8 cellular contexts compared by ENCODE assay signal in the genomic region with DNA sequence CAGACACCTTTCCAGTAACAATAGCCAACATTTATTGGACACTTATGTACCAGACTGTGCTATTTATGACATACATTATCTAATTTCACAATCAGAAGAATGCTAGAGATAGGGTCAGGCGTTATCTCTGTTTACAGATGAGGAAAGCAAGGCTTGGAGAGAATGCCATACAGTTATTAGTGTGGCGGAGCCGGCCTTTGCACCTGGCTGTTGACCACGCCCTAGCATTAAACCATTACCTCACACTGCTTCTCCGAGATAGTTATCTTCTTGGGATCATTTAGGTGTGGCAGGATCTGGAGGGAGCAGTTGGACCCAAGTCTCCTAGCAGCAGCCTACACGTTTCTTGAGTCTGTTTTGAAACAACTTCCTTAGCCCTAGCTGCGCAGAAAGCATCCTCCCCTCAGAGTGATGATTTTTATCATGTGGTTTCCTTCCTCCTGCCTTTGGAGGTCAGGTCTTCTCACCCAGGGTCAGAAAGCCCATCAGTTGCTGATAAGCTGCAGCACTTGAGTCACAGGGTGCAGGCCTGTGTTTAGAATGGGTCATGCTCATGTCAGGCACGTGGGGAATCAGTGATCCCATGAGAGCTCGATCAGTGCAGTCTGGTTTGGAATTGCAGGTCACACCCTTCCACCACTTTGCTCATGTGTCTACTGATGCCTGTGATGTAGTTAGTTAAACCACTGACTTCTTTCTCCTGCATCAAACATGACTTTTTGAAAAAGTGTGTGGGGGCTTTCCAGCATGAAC.
DNase-seq lines count a peak whose midpoint lies in the region; ATAC-seq and TF ChIP-seq lines count a peak whose summit lies in the region.

No MANE protein-coding gene starts in this region.

- H3K4me1 Mint-ChIP-seq in memory B cell: peaks cover 79% of the 10 kb centered on the region

- H3K27me3 ChIP-seq in MG63: no peaks in the 10 kb centered on the region

- H3K4me3 Mint-ChIP-seq in memory B cell: peak overlapping the region; percentile 72

- no peaks in the 10 kb centered on the region for H3K9me3 Mint-ChIP-seq in memory B cell

- peak; percentile 34 for ATAC-seq in GM18868 (IDR thresholded peaks at IDR 0.05; ENCODE audit: unreplicated experiment)
- peak; percentile 33 for ATAC-seq in HG03095 (IDR thresholded peaks at IDR 0.05; ENCODE audit: unreplicated experiment)
- peak; percentile 62 for ATAC-seq in memory B cell (ENCODE audit: low read depth)

- no peak overlapping the region for H3K4me3 ChIP-seq in MG63

- H3K36me3 ChIP-seq in MG63: peaks cover 14% of the 10 kb centered on the region

- H3K9me3 ChIP-seq in MG63: no peaks in the 10 kb centered on the region

- in situ Hi-C loops in SK-MEL-5 (cut with HindIII; ENCODE audit: low pct_unique_long_range_greater_than_20kb, low sequenced_read_pairs): no loop called here

- DNase-seq in SK-MEL-5 (ENCODE audit: low read depth, low spot score) (peak; percentile 80), amniotic epithelial cell (ENCODE audit: low read depth) (peak; percentile 82), memory B cell (ENCODE audit: low spot score in 2 of 2) (peak in 1 of 2 donors; percentile 37), MG63 (no peak), GM10266 (ENCODE audit: extremely low spot score) (no peak), COR-L47 (lab: John Stamatoyannopoulos, UW) (no peak)

- TF ChIP-seq CTCF in GM10266 (IDR thresholded peaks at IDR 0.05; ENCODE audit: control insufficient read depth, insufficient read depth, low read depth, missing control alignments): no peak

- no peaks in the 10 kb centered on the region for H3K27me3 Mint-ChIP-seq in memory B cell

- H3K27ac Mint-ChIP-seq in memory B cell: peak overlapping the region; percentile 88

- peaks cover 20% of the 10 kb centered on the region for H3K36me3 Mint-ChIP-seq in memory B cell

Comparison
In these comparisons a context has a peak if more than half of its experiments do, and no peak if none do; other contexts are left out.
1. DNase-seq: peak in SK-MEL-5 (single experiment) and amniotic epithelial cell (single experiment); none in MG63 (single experiment), GM10266 (single experiment) and COR-L47 (single experiment).
2. Peak in every context shown above with its lines, with median percentiles within 50 percentile points of each other: ATAC-seq.